ENCODE assay signal across 14 cellular contexts in the genomic region with DNA sequence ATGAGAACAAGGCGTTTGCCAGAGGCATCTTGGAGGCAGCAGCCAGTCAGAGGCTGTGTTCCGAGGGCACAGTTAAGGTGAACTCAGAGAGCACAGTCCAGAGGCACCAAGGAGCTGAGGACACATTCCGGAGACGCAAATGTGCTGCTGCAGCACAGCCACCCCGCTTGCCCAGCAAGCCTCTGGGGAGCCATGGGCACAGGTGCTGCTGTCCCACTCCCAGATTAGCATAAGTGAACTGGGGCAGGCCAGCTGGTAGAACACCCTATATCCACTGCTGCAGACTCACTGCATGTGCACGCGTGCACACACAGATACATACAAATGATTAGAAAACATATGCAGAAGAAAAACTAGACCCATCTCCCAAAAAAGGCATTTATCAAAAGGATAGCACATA.
A peak's percentile ranks its signal among the peaks of the same experiment; 100 is the strongest.
DNase-seq lines count a peak whose midpoint lies in the region; TF ChIP-seq lines count a peak whose summit lies in the region.
"Had no signal": no experiment of that assay in that cellular context is flagged by ENCODE, and none has a peak within 500 bp of the region (broad histone marks: within the 10 kb centered on the region; RNA-seq: fewer than 3 reads in every experiment).

No MANE protein-coding gene starts in this region.

- peak; percentile 38 for DNase-seq in D341Med (ENCODE audit: low spot score)
- DNase-seq in retina = peak; percentile 36
- DNase-seq in SIG-M5 (lab: John Stamatoyannopoulos, UW) = no peak
- no peak for DNase-seq in COLO829 (ENCODE audit: low spot score)
- no peak for DNase-seq in HAP-1 (ENCODE audit: low spot score in 2 of 2)
- DNase-seq: BE2C; CD4-positive, alpha-beta T cell; DMS79 treated with DMSO at 0.1 percent for 48 hours; GF-D8; GM23248; HCEC 1CT had no signal

- H3K9ac ChIP-seq in OCI-LY1 (ENCODE audit: low read length) = peak overlapping the region; percentile 44; the same call in 1 of the 2 replicates
- H3K9ac ChIP-seq: GM23248 had no signal

- H3K9me3 ChIP-seq in OCI-LY1 (ENCODE audit: low read length) (no peaks in the 10 kb centered on the region), HAP-1 (no peaks in the 10 kb centered on the region)
- H3K9me3 ChIP-seq: BE2C had no signal

- peak overlapping the region; percentile 57 for H3K4me2 ChIP-seq in OCI-LY1 (ENCODE audit: low read length)

- no peaks in the 10 kb centered on the region for H4K20me1 ChIP-seq in OCI-LY1 (ENCODE audit: insufficient read depth, low read length)

- H3K4me1 ChIP-seq in OCI-LY1 (ENCODE audit: insufficient read depth, low read length, severe bottlenecking) = peaks cover 61% of the 10 kb centered on the region
- H3K4me1 ChIP-seq in HAP-1 = no peaks in the 10 kb centered on the region

- H3K36me3 ChIP-seq in OCI-LY1 (ENCODE audit: insufficient read depth, low read length) = peaks cover 26% of the 10 kb centered on the region; the same call in 1 of the 2 replicates
- no peaks in the 10 kb centered on the region for H3K36me3 ChIP-seq in HAP-1 (replicated peaks)
- H3K36me3 ChIP-seq: BE2C had no signal

- H2AFZ ChIP-seq in OCI-LY1 (ENCODE audit: low read length) = no peak overlapping the region
- H2AFZ ChIP-seq: GM23248 had no signal

- H3K79me2 ChIP-seq in OCI-LY1 (ENCODE audit: insufficient read depth, low read length) = 0 out of 2 replicates have a peak, but pooled peaks cover 5% of the 10 kb centered on the region

- H3K27me3 ChIP-seq in OCI-LY1 (ENCODE audit: insufficient read depth, low read length) (no peaks in the 10 kb centered on the region), HAP-1 (ENCODE audit: low read depth) (peaks cover 38% of the 10 kb centered on the region)
- H3K27me3 ChIP-seq: BE2C had no signal

- in situ Hi-C loops in HAP-1 (cut with MboI; ENCODE audit: low sequenced_read_pairs) = no loop called here

- no peaks in the 10 kb centered on the region for H3K9me2 ChIP-seq in OCI-LY1 (ENCODE audit: low read depth, low read length)

- peak overlapping the region; percentile 78 for H3K27ac ChIP-seq in OCI-LY1 (ENCODE audit: low read depth, low read length, poor library complexity, severe bottlenecking)
- H3K27ac ChIP-seq: C4-2B, GM23248, HL-60 had no signal

- H3K4me3 ChIP-seq in OCI-LY1 (ENCODE audit: low read depth, low read length, poor library complexity, severe bottlenecking) (no peak overlapping the region), HAP-1 (no peak overlapping the region)
- H3K4me3 ChIP-seq: GM23248 had no signal

- no peaks in the 10 kb centered on the region for H3F3A ChIP-seq in OCI-LY1 (ENCODE audit: insufficient read depth, low read length)

- no peak for TF ChIP-seq CTCF in OCI-LY1 (IDR thresholded peaks at IDR 0.05; ENCODE audit: low read length)

Comparison
In these comparisons a context has a peak if more than half of its experiments do, and no peak if none do; other contexts are left out.
1. DNase-seq: peak in D341Med (single experiment) and retina (single experiment); none in SIG-M5 (single experiment), COLO829 (single experiment) and HAP-1 (0 of 2).